Comparison of ENCODE assay signal across 17 cellular contexts in the genomic region with DNA sequence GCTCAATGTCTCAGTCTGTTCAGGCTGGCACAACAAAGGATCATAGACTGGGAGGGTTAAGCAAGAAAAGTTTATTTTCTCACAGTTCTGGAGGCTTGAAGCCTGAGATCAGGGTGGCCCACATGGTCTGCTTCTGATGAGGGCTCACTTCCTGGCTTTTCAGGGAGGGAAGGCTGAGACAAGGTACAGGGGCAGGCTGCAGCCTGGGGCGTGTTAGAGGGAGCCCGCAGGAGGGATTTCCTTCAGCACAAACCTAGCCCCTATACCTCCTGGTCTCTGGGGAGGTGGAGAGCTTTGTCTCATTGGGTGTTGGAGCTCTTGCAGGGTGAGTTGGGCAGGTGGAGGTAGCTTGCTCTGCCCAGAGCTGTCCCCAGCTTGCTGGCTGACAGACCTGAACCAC.
DNase-seq lines count a peak whose midpoint lies in the region; ATAC-seq lines count a peak whose summit lies in the region.
"Had no signal": no experiment of that assay in that cellular context is flagged by ENCODE, and none has a peak within 500 bp of the region (broad histone marks: within the 10 kb centered on the region; RNA-seq: fewer than 3 reads in every experiment).

No MANE protein-coding gene starts in this region.

- H3K4me1 ChIP-seq in GM23248 (ENCODE audit: insufficient read depth): no peaks in the 10 kb centered on the region
- peaks cover 6% of the 10 kb centered on the region; the same call in 1 of the 2 replicates for H3K4me1 ChIP-seq in SJSA1 (replicated peaks)
- no peaks in the 10 kb centered on the region for H3K4me1 ChIP-seq in mesenchymal stem cell (ENCODE audit: control insufficient read depth, insufficient read depth, low read depth, low read length)
- peaks cover 16 to 17% of the 10 kb centered on the region in 2 experiments for H3K4me1 ChIP-seq in trophoblast cell (ENCODE audit: control insufficient read depth in 1 of 2, insufficient read depth in 2 of 2, low read length in 2 of 2)

- H3K4ac ChIP-seq in mesenchymal stem cell (ENCODE audit: low read depth in 1 of 2, low read length in 2 of 2) (no peak overlapping the region), trophoblast cell (ENCODE audit: low read depth, low read length) (no peak overlapping the region)

- intact Hi-C loops in Right ventricle myocardium superior (cut with DNase I): no loop called here

- no peak overlapping the region for H3K27ac ChIP-seq in GM23248
- H3K27ac ChIP-seq in SJSA1: peak overlapping the region; percentile 27; the same call in 1 of the 2 replicates
- no peak overlapping the region for H3K27ac ChIP-seq in mesenchymal stem cell (ENCODE audit: low read length, poor library complexity, severe bottlenecking)
- no peak overlapping the region for H3K27ac ChIP-seq in trophoblast cell (ENCODE audit: low read depth, low read length)

- no peaks in the 10 kb centered on the region for H3K9me2 ChIP-seq in GM23248 (ENCODE audit: insufficient read depth)

- H2BK12ac ChIP-seq in mesenchymal stem cell (ENCODE audit: low read length in 2 of 2) (no peak overlapping the region), trophoblast cell (ENCODE audit: low read length) (no peak overlapping the region)

- H2BK120ac ChIP-seq in mesenchymal stem cell (ENCODE audit: low read depth, low read length): no peak overlapping the region
- peak overlapping the region; percentile 38 for H2BK120ac ChIP-seq in trophoblast cell (ENCODE audit: insufficient read depth, low read length, poor library complexity)

- ATAC-seq in Right ventricle myocardium superior (ENCODE audit: poor library complexity) (no peak), HG02852 (IDR thresholded peaks at IDR 0.05; ENCODE audit: unreplicated experiment) (no peak), HG02840 (IDR thresholded peaks at IDR 0.05; ENCODE audit: low FRiP score, unreplicated experiment) (no peak)
- ATAC-seq: HCT116, K562, Panc1 had no signal

- H3K4me2 ChIP-seq in GM23248 (ENCODE audit: unreplicated experiment) (no peak overlapping the region), mesenchymal stem cell (ENCODE audit: low read length, poor library complexity, severe bottlenecking) (no peak overlapping the region), trophoblast cell (ENCODE audit: low read length) (no peak overlapping the region)

- no peak overlapping the region for H2AK5ac ChIP-seq in mesenchymal stem cell (ENCODE audit: low read length, severe bottlenecking)
- H2AK5ac ChIP-seq in trophoblast cell (ENCODE audit: low read length): no peak overlapping the region

- in situ Hi-C loops in GM23248 (cut with MboI): no loop called here

- H3K36me3 ChIP-seq in GM23248 (ENCODE audit: low read depth): no peaks in the 10 kb centered on the region
- H3K36me3 ChIP-seq in SJSA1: no peaks in the 10 kb centered on the region
- no peaks in the 10 kb centered on the region for H3K36me3 ChIP-seq in mesenchymal stem cell (ENCODE audit: control insufficient read depth in 1 of 2, insufficient read depth in 2 of 2, low read depth in 1 of 2, low read length in 2 of 2)
- peaks cover 0 to 6% of the 10 kb centered on the region in 2 experiments for H3K36me3 ChIP-seq in trophoblast cell (ENCODE audit: control insufficient read depth in 1 of 2, insufficient read depth in 2 of 2, low read length in 2 of 2)

- H2BK5ac ChIP-seq in mesenchymal stem cell (ENCODE audit: low read depth, low read length, poor library complexity, severe bottlenecking) (no peak overlapping the region), trophoblast cell (ENCODE audit: low read depth, low read length, poor library complexity) (no peak overlapping the region)

- no peaks in the 10 kb centered on the region for H3F3A ChIP-seq in GM23248 (ENCODE audit: insufficient read depth)

- H3K9ac ChIP-seq in GM23248: no peak overlapping the region
- peak overlapping the region; percentile 60 for H3K9ac ChIP-seq in mesenchymal stem cell (ENCODE audit: low read length)
- no peak overlapping the region for H3K9ac ChIP-seq in trophoblast cell (ENCODE audit: low read length)

- H3K18ac ChIP-seq in mesenchymal stem cell (ENCODE audit: low read depth in 1 of 2, low read length in 2 of 2) (no peak overlapping the region), trophoblast cell (ENCODE audit: low read length) (no peak overlapping the region)

- H4K20me1 ChIP-seq in GM23248 (ENCODE audit: insufficient read depth): no peaks in the 10 kb centered on the region

- H3K27me3 ChIP-seq in GM23248 (replicated peaks; ENCODE audit: insufficient read depth) (no peaks in the 10 kb centered on the region), SJSA1 (replicated peaks) (no peaks in the 10 kb centered on the region), mesenchymal stem cell (ENCODE audit: control insufficient read depth in 1 of 2, insufficient read depth in 1 of 2, low read length in 2 of 2) (peaks cover 0 to 23% of the 10 kb centered on the region in 2 experiments), trophoblast cell (ENCODE audit: insufficient read depth, low read length) (no peaks in the 10 kb centered on the region)

- H3K9me3 ChIP-seq in GM23248 (ENCODE audit: low read depth): no peaks in the 10 kb centered on the region
- H3K9me3 ChIP-seq in SJSA1 (replicated peaks): no peaks in the 10 kb centered on the region; the same call in none of the 2 replicates
- no peaks in the 10 kb centered on the region for H3K9me3 ChIP-seq in mesenchymal stem cell (ENCODE audit: control insufficient read depth, low read length)
- peaks cover 7% of the 10 kb centered on the region for H3K9me3 ChIP-seq in trophoblast cell (ENCODE audit: insufficient read depth, low read depth, low read length)

- H3K79me1 ChIP-seq in mesenchymal stem cell (replicated peaks; ENCODE audit: low read length, poor library complexity, severe bottlenecking) (no peaks in the 10 kb centered on the region), trophoblast cell (ENCODE audit: low read length) (peaks cover 18% of the 10 kb centered on the region)

- H2AFZ ChIP-seq in GM23248 (peak overlapping the region; percentile 56; the same call in 1 of the 2 replicates), mesenchymal stem cell (ENCODE audit: low read depth, low read length) (no peak overlapping the region), trophoblast cell (ENCODE audit: insufficient read depth, low read length, poor library complexity) (no peak overlapping the region)

- H3K23ac ChIP-seq in mesenchymal stem cell (ENCODE audit: low read length in 2 of 2) (no peak overlapping the region), trophoblast cell (ENCODE audit: low read length) (no peak overlapping the region)

- H4K8ac ChIP-seq in mesenchymal stem cell (ENCODE audit: low read length): no peak overlapping the region
- no peak overlapping the region for H4K8ac ChIP-seq in trophoblast cell (ENCODE audit: low read depth, low read length)

- 58 to 83% methylated on average over 2 of the region's 2 CpGs for WGBS in GM23248 (ENCODE audit: low coverage in 1 of 2, low lambda C conversion rate in 2 of 2, missing lambda C conversion rate in 2 of 2), 2 experiments
- WGBS in mesenchymal stem cell: 80% methylated on average over 1 of the region's 2 CpGs
- WGBS in trophoblast cell (ENCODE audit: extremely low coverage, insufficient coverage, insufficient read length): no CpG with 5 or more reads among the region's 2 CpGs

- H3K79me2 ChIP-seq in GM23248 (ENCODE audit: insufficient read depth): no peaks in the 10 kb centered on the region
- no peaks in the 10 kb centered on the region for H3K79me2 ChIP-seq in trophoblast cell (ENCODE audit: control insufficient read depth, insufficient read depth, low read length, poor library complexity)

- no peak overlapping the region for H2BK15ac ChIP-seq in mesenchymal stem cell (ENCODE audit: low read depth, poor library complexity, severe bottlenecking)

- H4K91ac ChIP-seq in mesenchymal stem cell (ENCODE audit: low read length) (no peak overlapping the region), trophoblast cell (ENCODE audit: low read depth, low read length) (no peak overlapping the region)

- no peak overlapping the region for H3K14ac ChIP-seq in mesenchymal stem cell (ENCODE audit: low read length in 2 of 2)
- H3K14ac ChIP-seq in trophoblast cell (ENCODE audit: low read length): no peak overlapping the region

- H4K12ac ChIP-seq in trophoblast cell (ENCODE audit: low read depth, low read length): no peak overlapping the region

- H3K4me3 ChIP-seq in GM23248 (no peak overlapping the region), SJSA1 (no peak overlapping the region), mesenchymal stem cell (ENCODE audit: insufficient read depth in 1 of 2, low read depth in 1 of 2, low read length in 2 of 2) (no peak overlapping the region), trophoblast cell (ENCODE audit: low read depth, low read length) (no peak overlapping the region)
- H3K4me3 ChIP-seq: K562 had no signal

- no peak for DNase-seq in GM23248
- DNase-seq in SJSA1 (ENCODE audit: low read depth in 1 of 2, low spot score in 2 of 2): peak in 1 of 2 experiments; percentile 9
- no peak for DNase-seq in mesenchymal stem cell
- peak; percentile 73 to 90 for DNase-seq in trophoblast cell
- DNase-seq in Right ventricle myocardium superior: no peak
- DNase-seq: DMS 273 treated with DMSO at 0.1 percent for 48 hours, DND-41, NCI-H1417, NCI-H187, NCI-H446, NCI-H526 treated with DMSO at 0.1 percent for 48 hours, SW 1271 had no signal

Comparison
In these comparisons a context has a peak if more than half of its experiments do, and no peak if none do; other contexts are left out.
1. DNase-seq: peak in trophoblast cell (2 of 2); none in GM23248 (single experiment), mesenchymal stem cell (single experiment) and Right ventricle myocardium superior (single experiment).